ENCODE assay signal across 8 cellular contexts in genomic region chr5:14664270-14665109, GRCh38. TPM values are rescaled to one million over a fixed set of nuclear protein-coding genes. Genes with fewer than 3 reads are reported as not detected.
DNase-seq lines count a peak whose midpoint lies in the region; ATAC-seq, FAIRE-seq and TF ChIP-seq lines count a peak whose summit lies in the region.

Gene OTULIN (plus strand): TSS chr5:14664718. CDS start chr5:14664826, 108 bp downstream.

- ATAC-seq in HG02763 (IDR thresholded peaks at IDR 0.05; ENCODE audit: unreplicated experiment) = peak; percentile 58
- peak; percentile 97 for ATAC-seq in left ventricle myocardium superior

- in situ Hi-C loops in GM13976 (cut with MboI; ENCODE audit: low sequenced_read_pairs, unreplicated experiment) = loop anchor here (25.0 kb wide), 1 partner anchor 502 kb away; no protein-coding TSS in a partner anchor

- H3K27me3 Mint-ChIP-seq in T-helper 1 cell treated with Interleukin-12 subunit alpha and Interleukin-12 subunit beta and Interleukin-4 antibody, amounts not matched to agents 30 μg/mL and 1 μg/mL, for 36 hours (ENCODE audit: low read depth) = no peaks in the 10 kb centered on the region

- peak within 1 kb of the TSS; percentile 94 for H3K27ac Mint-ChIP-seq in T-helper 1 cell treated with Interleukin-12 subunit alpha and Interleukin-12 subunit beta and Interleukin-4 antibody, amounts not matched to agents 30 μg/mL and 1 μg/mL, for 36 hours

- DNase-seq in GM13976 (ENCODE audit: low spot score) = peak; percentile 97
- DNase-seq in NCI-H1417 (lab: John Stamatoyannopoulos, UW) = peak; percentile 93 to 97 (median 96)
- DNase-seq in amygdala (lab: John Stamatoyannopoulos, UW) = peak; percentile 44 to 95 (median 86)
- DNase-seq in left ventricle myocardium superior = peak; percentile 96
- DNase-seq in pulmonary artery endothelial cell (ENCODE audit: low read depth, low spot score) = peak; percentile 45
- DNase-seq in urothelium cell line (ENCODE audit: low spot score) = peak; percentile 99

- peaks cover 36% of the 10 kb centered on the region for H3K36me3 Mint-ChIP-seq in T-helper 1 cell treated with Interleukin-12 subunit alpha and Interleukin-12 subunit beta and Interleukin-4 antibody, amounts not matched to agents 30 μg/mL and 1 μg/mL, for 36 hours (ENCODE audit: low read depth)

- H3K4me1 Mint-ChIP-seq in T-helper 1 cell treated with Interleukin-12 subunit alpha and Interleukin-12 subunit beta and Interleukin-4 antibody, amounts not matched to agents 30 μg/mL and 1 μg/mL, for 36 hours (ENCODE audit: low read depth) = peaks cover 59% of the 10 kb centered on the region

- no peak for TF ChIP-seq CTCF in GM13976 (IDR thresholded peaks at IDR 0.05; ENCODE audit: borderline replicate concordance, control extremely low read depth, extremely low read depth, insufficient read depth, missing control alignments)

- H3K9me3 Mint-ChIP-seq in T-helper 1 cell treated with Interleukin-12 subunit alpha and Interleukin-12 subunit beta and Interleukin-4 antibody, amounts not matched to agents 30 μg/mL and 1 μg/mL, for 36 hours = no peaks in the 10 kb centered on the region

- intact Hi-C loops in left ventricle myocardium superior (cut with micrococcal nuclease) = no loop called here

- FAIRE-seq in urothelium cell line (lab: Jason Lieb, UNC) = peak; percentile 66

- peak within 1 kb of the TSS; percentile 93 for H3K4me3 Mint-ChIP-seq in T-helper 1 cell treated with Interleukin-12 subunit alpha and Interleukin-12 subunit beta and Interleukin-4 antibody, amounts not matched to agents 30 μg/mL and 1 μg/mL, for 36 hours

RNA-seq across cellular contexts. Expression of gene OTULIN, which starts in this region (rescaled TPM):
- total RNA-seq in left ventricle myocardium superior (23.5 TPM), pulmonary artery endothelial cell (18.7 and 23.8 TPM in 2 replicates)

Comparison
In these comparisons a context has a peak if more than half of its experiments do, and no peak if none do; other contexts are left out.
1. Peak in every context shown above with its lines: DNase-seq and ATAC-seq.
2. DNase-seq: peak in every context shown above with its lines; median percentile 99 in urothelium cell line; 97 in GM13976; 96 in NCI-H1417; 96 in left ventricle myocardium superior; 86 in amygdala; 45 in pulmonary artery endothelial cell.